3 cellular contexts compared by ENCODE assay signal in the genomic region with DNA sequence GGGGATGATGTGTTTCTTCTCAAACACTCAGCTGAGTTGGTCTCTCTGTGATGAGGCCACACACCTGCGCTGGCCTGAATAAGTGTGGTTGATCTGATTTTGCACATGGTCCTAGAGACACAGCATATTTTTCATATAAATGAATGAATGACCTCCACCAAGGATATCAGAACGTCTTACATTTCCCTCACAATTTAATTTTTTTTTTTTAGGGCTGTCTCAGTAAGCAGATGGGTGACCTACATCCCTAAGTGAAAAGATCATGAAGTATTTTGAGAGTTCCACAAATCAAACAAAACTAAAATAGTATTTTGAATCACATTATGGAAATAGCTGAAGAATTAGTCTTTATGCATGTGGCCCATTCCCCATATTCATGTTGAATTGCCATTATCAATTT.
"Had no signal": no experiment of that assay in that cellular context is flagged by ENCODE, and none has a peak within 500 bp of the region (broad histone marks: within the 10 kb centered on the region; RNA-seq: fewer than 3 reads in every experiment).

No MANE protein-coding gene starts in this region.

- DNase-seq: GDM1, GF-D8 had no signal

- H3K4me3 ChIP-seq: GM12878 had no signal
